29 cellular contexts compared by ENCODE assay signal in genomic region chr18:42636309-42636708, GRCh38.
"Had no signal": no experiment of that assay in that cellular context is flagged by ENCODE, and none has a peak within 500 bp of the region (broad histone marks: within the 10 kb centered on the region; RNA-seq: fewer than 3 reads in every experiment).

No MANE protein-coding gene starts in this region.

- H3K36me3 ChIP-seq: ascending aorta, cardiac muscle cell, heart right ventricle, pancreas, stomach, tibial nerve, WERI-Rb-1 had no signal

- H3K27ac ChIP-seq: ascending aorta, cardiac muscle cell, foreskin keratinocyte, heart right ventricle, pancreas, psoas muscle, stomach, tibial nerve, WERI-Rb-1 had no signal

- H3K27ac Mint-ChIP-seq: activated naive CD4-positive, alpha-beta T cell treated with anti-CD3 and anti-CD28 coated beads for 36 hours; activated naive CD8-positive, alpha-beta T cell treated with anti-CD3 and anti-CD28 coated beads, Interleukin-2, amount 10 ng/mL, durations not matched to agents 7 days and 5 days; activated T-helper 1 cell treated with anti-CD3 and anti-CD28 coated beads, Interleukin-12 subunit alpha, Interleukin-12 subunit beta, Interleukin-2, Interleukin-4 antibody, amounts not matched to agents 30 ng/mL and 10 ng/mL and 1 ng/mL, durations not matched to agents 14 hours and 24 hours and 36 hours; endodermal cell; nephron progenitor cell; stimulated activated naive B cell treated with anti-CD40 and anti-IgM and Interleukin-4, amounts not matched to agents 10 μg/mL and 1 μg/mL and 100 μg/mL, for 72 hours; T-helper 2 cell treated with Interferon-gamma antibody and Interleukin-4, amounts not matched to agents 5 μg/mL and 100 μg/mL, for 36 hours had no signal

- H3K27me3 Mint-ChIP-seq: activated naive CD8-positive, alpha-beta T cell treated with anti-CD3 and anti-CD28 coated beads, Interleukin-2, amount 10 ng/mL, durations not matched to agents 7 days and 5 days; brain; stimulated activated naive B cell treated with anti-CD40 and anti-IgM and Interleukin-4, amounts not matched to agents 10 μg/mL and 1 μg/mL and 100 μg/mL, for 72 hours had no signal

- H3K4me3 Mint-ChIP-seq: activated naive CD4-positive, alpha-beta T cell treated with anti-CD3 and anti-CD28 coated beads for 36 hours; activated naive CD8-positive, alpha-beta T cell treated with anti-CD3 and anti-CD28 coated beads, Interleukin-2, amount 10 ng/mL, durations not matched to agents 7 days and 5 days; activated T-helper 1 cell treated with anti-CD3 and anti-CD28 coated beads, Interleukin-12 subunit alpha, Interleukin-12 subunit beta, Interleukin-2, Interleukin-4 antibody, amounts not matched to agents 30 ng/mL and 10 ng/mL and 1 ng/mL, durations not matched to agents 14 hours and 24 hours and 36 hours; endodermal cell; nephron progenitor cell; stimulated activated naive B cell treated with anti-CD40 and anti-IgM and Interleukin-4, amounts not matched to agents 10 μg/mL and 1 μg/mL and 100 μg/mL, for 72 hours; T-helper 2 cell treated with Interferon-gamma antibody and Interleukin-4, amounts not matched to agents 5 μg/mL and 100 μg/mL, for 36 hours had no signal

- H3K9me3 Mint-ChIP-seq: brain; endodermal cell; nephron progenitor cell; stimulated activated naive B cell treated with anti-CD40 and anti-IgM and Interleukin-4, amounts not matched to agents 10 μg/mL and 1 μg/mL and 100 μg/mL, for 72 hours had no signal

- H3K9me3 ChIP-seq: ascending aorta, pancreas, psoas muscle, stomach, tibial nerve had no signal

- H3K4me1 Mint-ChIP-seq: activated naive CD8-positive, alpha-beta T cell treated with anti-CD3 and anti-CD28 coated beads, Interleukin-2, amount 10 ng/mL, durations not matched to agents 7 days and 5 days; stimulated activated naive B cell treated with anti-CD40 and anti-IgM and Interleukin-4, amounts not matched to agents 10 μg/mL and 1 μg/mL and 100 μg/mL, for 72 hours had no signal

- H3K36me3 Mint-ChIP-seq: activated naive CD8-positive, alpha-beta T cell treated with anti-CD3 and anti-CD28 coated beads, Interleukin-2, amount 10 ng/mL, durations not matched to agents 7 days and 5 days; brain; stimulated activated naive B cell treated with anti-CD40 and anti-IgM and Interleukin-4, amounts not matched to agents 10 μg/mL and 1 μg/mL and 100 μg/mL, for 72 hours had no signal

- H3K4me1 ChIP-seq: ascending aorta, foreskin keratinocyte, heart right ventricle, pancreas, psoas muscle, tibial nerve had no signal

- H3K4me3 ChIP-seq: ascending aorta, cardiac muscle cell, heart right ventricle, pancreas, psoas muscle, stomach, tibial nerve had no signal

- ATAC-seq: activated CD4-positive, CD25-positive, alpha-beta regulatory T cell treated with anti-CD3 and anti-CD28 coated beads, Interleukin-2, amount 50 U/mL, for 24 hours; esophagus mucosa; foreskin keratinocyte; psoas muscle; stimulated activated naive B cell treated with anti-CD40 and anti-IgM and Interleukin-4, amounts not matched to agents 10 μg/mL and 1 μg/mL and 100 μg/mL, for 72 hours had no signal

- H3K27me3 ChIP-seq: ascending aorta, cardiac muscle cell, foreskin keratinocyte, heart right ventricle, pancreas, stomach, tibial nerve had no signal

- DNase-seq: activated CD4-positive, alpha-beta T cell treated with anti-CD3 and anti-CD28 coated beads for 48 hours; activated CD4-positive, alpha-beta T cell treated with anti-CD3 and anti-CD28 coated beads, Interleukin-2, amount 50 U/mL, for 48 hours; activated CD8-positive, alpha-beta memory T cell treated with anti-CD3 and anti-CD28 coated beads for 24 hours; activated effector memory CD4-positive, alpha-beta T cell treated with anti-CD3 and anti-CD28 coated beads, Interleukin-2, amount 50 U/mL, for 16 hours; activated naive CD4-positive, alpha-beta T cell treated with anti-CD3 and anti-CD28 coated beads for 36 hours; activated naive CD8-positive, alpha-beta T cell treated with anti-CD3 and anti-CD28 coated beads, Interleukin-2, amount 10 ng/mL, durations not matched to agents 7 days and 5 days; cortex of kidney; endodermal cell; foreskin keratinocyte; heart right ventricle; left cardiac atrium; left ventricle myocardium superior; nephron progenitor cell; pancreas; psoas muscle; stimulated activated CD4-positive, alpha-beta T cell treated with anti-CD3 and anti-CD28 coated beads, Interleukin-15, amount 100 ng/mL, for 24 hours; stimulated activated CD4-positive, alpha-beta T cell treated with anti-CD3 and anti-CD28 coated beads, Interleukin-2, amount 100 ng/mL, for 24 hours; stimulated activated naive B cell treated with anti-CD40 and anti-IgM and Interleukin-4, amounts not matched to agents 10 μg/mL and 1 μg/mL and 100 μg/mL, for 72 hours; stomach; T-helper 1 cell; WERI-Rb-1 had no signal
